23 cellular contexts compared by ENCODE assay signal in genomic region chr6:90065173-90065572, GRCh38.
"Had no signal": no experiment of that assay in that cellular context is flagged by ENCODE, and none has a peak within 500 bp of the region (broad histone marks: within the 10 kb centered on the region; RNA-seq: fewer than 3 reads in every experiment).

No MANE protein-coding gene starts in this region.

- H3K27ac ChIP-seq: breast epithelium, left lung, testis, uterus, WERI-Rb-1 had no signal

- H3K4me3 ChIP-seq: breast epithelium, left lung, testis, uterus had no signal

- H3K4me1 ChIP-seq: breast epithelium, left lung, testis, uterus had no signal

- H3K36me3 ChIP-seq: left lung, uterus, WERI-Rb-1 had no signal

- H3K27me3 ChIP-seq: breast epithelium, left lung, testis, uterus had no signal

- ATAC-seq: activated T-cell treated with anti-CD3 and anti-CD28 coated beads, Interleukin-2, amount 50 U/mL, for 4 hours; left lung; natural killer cell had no signal

- H3K9me3 ChIP-seq: breast epithelium, left lung, testis, uterus had no signal

- FAIRE-seq: colon, kidney, TTC549 had no signal

- DNase-seq: activated CD4-positive, alpha-beta T cell treated with anti-CD3 and anti-CD28 coated beads, Interleukin-2, amount 50 U/mL, for 1 hour; activated CD4-positive, CD25-positive, alpha-beta regulatory T cell treated with anti-CD3 and anti-CD28 coated beads, Interleukin-2, amount 50 U/mL, for 72 hours; activated CD8-positive, alpha-beta memory T cell treated with anti-CD3 and anti-CD28 coated beads for 24 hours; activated CD8-positive, alpha-beta memory T cell treated with anti-CD3 and anti-CD28 coated beads, Interleukin-2, amount 50 U/mL, for 4 hours; activated naive CD4-positive, alpha-beta T cell treated with anti-CD3 and anti-CD28 coated beads, Interleukin-2, amount 50 U/mL, for 16 hours; activated T-cell treated with anti-CD3 and anti-CD28 coated beads, Interleukin-2, amount 50 U/mL, for 4 hours; amniotic stem cell; effector memory CD4-positive, alpha-beta T cell; foreskin melanocyte; kidney; left lung; natural killer cell; retina; stimulated activated CD4-positive, alpha-beta T cell treated with anti-CD3 and anti-CD28 coated beads, Interleukin-2, amount 100 ng/mL, for 48 hours; stimulated activated CD8-positive, alpha-beta memory T cell treated with anti-CD3 and anti-CD28 coated beads, Interleukin-4, amount 100 ng/mL, for 48 hours; stimulated activated naive CD4-positive, alpha-beta T cell; testis; trophoblast cell; uterus; WERI-Rb-1 had no signal
